ENCODE assay signal across 1 cellular context in genomic region chr11:100562102-100562501, GRCh38.
TF ChIP-seq lines count a peak whose summit lies in the region.

No MANE protein-coding gene starts in this region.

TF ChIP-seq in SK-N-SH, 30 proteins besides CTCF, POLR2A, EP300 and RAD21 (continued from another document):
- no peak for TF ChIP-seq ZBTB33 (IDR thresholded peaks at IDR 0.05; ENCODE audit: borderline replicate concordance, low read depth)
- peak; percentile 75 for TF ChIP-seq NFIC (IDR thresholded peaks at IDR 0.05; ENCODE audit: borderline replicate concordance)
- TF ChIP-seq TCF12 (IDR thresholded peaks at IDR 0.05): peak; percentile 26; the same call in 1 of the 2 replicates
- peak; percentile 62 for TF ChIP-seq PBX3 (IDR thresholded peaks at IDR 0.05)
- TF ChIP-seq JUND (IDR thresholded peaks at IDR 0.05): peak; percentile 45; the same call in 1 of the 2 replicates
- TF ChIP-seq GATA2 (CRISPR knock-in tag; IDR thresholded peaks at IDR 0.05): no peak
- TF ChIP-seq FOXM1 (IDR thresholded peaks at IDR 0.05; ENCODE audit: low read depth): no peak
- peak; percentile 38; the same call in 1 of the 2 replicates for TF ChIP-seq FOSL2 (IDR thresholded peaks at IDR 0.05; ENCODE audit: borderline replicate concordance, low read depth)
- no peak for TF ChIP-seq REST (IDR thresholded peaks at IDR 0.05; ENCODE audit: low read depth, low read length)
- TF ChIP-seq RFX5 (IDR thresholded peaks at IDR 0.05; ENCODE audit: low read length): no peak
